In genomic region chr14:35331605-35332516, GRCh38 we compare ENCODE assay signal across 9 cellular contexts. TPM values are rescaled to one million over a fixed set of nuclear protein-coding genes. Genes with fewer than 3 reads are reported as not detected.
DNase-seq lines count a peak whose midpoint lies in the region; ATAC-seq and TF ChIP-seq lines count a peak whose summit lies in the region.
"Had no signal": no experiment of that assay in that cellular context is flagged by ENCODE, and none has a peak within 500 bp of the region (broad histone marks: within the 10 kb centered on the region; RNA-seq: fewer than 3 reads in every experiment).

No MANE protein-coding gene starts in this region.

- H3K4me1 ChIP-seq in HCT116 (ENCODE audit: control insufficient read depth in 1 of 2, insufficient read depth in 2 of 2, low read length in 2 of 2) (peaks cover 53 to 54% of the 10 kb centered on the region in 2 experiments), RWPE2 (ENCODE audit: insufficient read depth, poor library complexity, severe bottlenecking) (peaks cover 43% of the 10 kb centered on the region)

- H3K4me3 ChIP-seq in HCT116 (replicated peaks in 1 of 2; ENCODE audit: low read depth in 1 of 2, low read length in 2 of 2) (peak overlapping the region in 1 of 2 experiments; percentile 21; a peak in 2 of 4 replicates), RWPE2 (ENCODE audit: severe bottlenecking) (no peak overlapping the region), fibroblast of villous mesenchyme (ENCODE audit: low read depth, low read length) (no peak overlapping the region)
- H3K4me3 ChIP-seq: thoracic aorta had no signal

- no peaks in the 10 kb centered on the region for H3K79me2 ChIP-seq in HCT116 (ENCODE audit: insufficient read depth, low read length)

- H3K27ac ChIP-seq in HCT116 (ENCODE audit: low read depth, low read length) = peak overlapping the region; percentile 42
- peak overlapping the region; percentile 83 for H3K27ac ChIP-seq in RWPE2 (ENCODE audit: poor library complexity, severe bottlenecking)
- H3K27ac ChIP-seq: thoracic aorta had no signal

- CTCF ChIA-PET in HCT116 (lab: Charles Lee) = no interaction called here

- no peaks in the 10 kb centered on the region for H3K36me3 ChIP-seq in HCT116 (ENCODE audit: control insufficient read depth in 1 of 2, insufficient read depth in 2 of 2, low read length in 2 of 2)
- H3K36me3 ChIP-seq in RWPE2 (ENCODE audit: low read depth) = no peaks in the 10 kb centered on the region
- H3K36me3 ChIP-seq: thoracic aorta had no signal

- peak overlapping the region; percentile 6 to 55 for H3K4me3 Mint-ChIP-seq in stimulated activated naive B cell treated with anti-CD40 and anti-IgM and Interleukin-4, amounts not matched to agents 10 μg/mL and 1 μg/mL and 100 μg/mL, for 72 hours

- no peaks in the 10 kb centered on the region for H4K20me1 ChIP-seq in HCT116 (ENCODE audit: insufficient read depth)

- no peaks in the 10 kb centered on the region for H3K36me3 Mint-ChIP-seq in stimulated activated naive B cell treated with anti-CD40 and anti-IgM and Interleukin-4, amounts not matched to agents 10 μg/mL and 1 μg/mL and 100 μg/mL, for 72 hours

- no peaks in the 10 kb centered on the region for H3K27me3 Mint-ChIP-seq in stimulated activated naive B cell treated with anti-CD40 and anti-IgM and Interleukin-4, amounts not matched to agents 10 μg/mL and 1 μg/mL and 100 μg/mL, for 72 hours

- peak overlapping the region; percentile 44 for H3K27ac Mint-ChIP-seq in stimulated activated naive B cell treated with anti-CD40 and anti-IgM and Interleukin-4, amounts not matched to agents 10 μg/mL and 1 μg/mL and 100 μg/mL, for 72 hours

- H3K9me2 ChIP-seq in HCT116 (ENCODE audit: insufficient read depth) = no peaks in the 10 kb centered on the region

- peak overlapping the region; percentile 91 for H2AFZ ChIP-seq in HCT116 (ENCODE audit: low read depth, low read length, poor library complexity, severe bottlenecking)

- ATAC-seq in HCT116 (peak; percentile 62), RWPE2 (ENCODE audit: low read depth) (peak; percentile 58)
- peak; percentile 62 to 71 for ATAC-seq in stimulated activated naive B cell treated with anti-CD40 and anti-IgM and Interleukin-4, amounts not matched to agents 10 μg/mL and 1 μg/mL and 100 μg/mL, for 72 hours (replicated peaks)

- POLR2A ChIA-PET in HCT116 (lab: Charles Lee) = interaction anchor here (0.6 to 1.4 kb wide), 2 partner anchors 9 to 10 kb away, joined by 3 to 4 read pairs; no protein-coding TSS in a partner anchor

- RAD21 ChIA-PET in HCT116 (lab: Charles Lee; ENCODE audit: low non-redundant PET in 1 of 2, low total read pairs in 2 of 2, uncharacterized antibody in 2 of 2, unreplicated experiment in 2 of 2) = no interaction called here

- peaks cover 26 to 39% of the 10 kb centered on the region in 2 donors for H3K4me1 Mint-ChIP-seq in stimulated activated naive B cell treated with anti-CD40 and anti-IgM and Interleukin-4, amounts not matched to agents 10 μg/mL and 1 μg/mL and 100 μg/mL, for 72 hours

- TF ChIP-seq CTCF in HCT116 (IDR thresholded peaks at IDR 0.05 in 2 of 3, conservative IDR thresholded peaks at IDR 0.05 in 1 of 3; ENCODE audit: borderline replicate concordance in 1 of 3, insufficient read depth in 1 of 3, low read depth in 2 of 3, low read length in 2 of 3) (no peak), RWPE2 (IDR thresholded peaks at IDR 0.05; ENCODE audit: poor library complexity, severe bottlenecking) (no peak), fibroblast of villous mesenchyme (IDR thresholded peaks at IDR 0.05; ENCODE audit: insufficient read depth, low read depth, low read length) (no peak)

- H3K9me3 ChIP-seq in HCT116 (ENCODE audit: control insufficient read depth in 1 of 2, insufficient read depth in 1 of 2, low read depth in 1 of 2, low read length in 2 of 2) (no peaks in the 10 kb centered on the region), RWPE2 (ENCODE audit: severe bottlenecking) (no peaks in the 10 kb centered on the region)
- H3K9me3 ChIP-seq: thoracic aorta had no signal

- DNase-seq in EL (peak; percentile 55), HCT116 (ENCODE audit: low read depth, low spot score) (peak; percentile 49), RWPE2 (ENCODE audit: low spot score) (peak; percentile 84), fibroblast of villous mesenchyme (ENCODE audit: low read depth) (peak; percentile 75), activated gamma-delta T cell (lab: John Stamatoyannopoulos, UW) (no peak), NCI-H1694 treated with DMSO at 0.1 percent for 48 hours (lab: John Stamatoyannopoulos, UW) (no peak), cortex of kidney (lab: John Stamatoyannopoulos, UW) (no peak)
- DNase-seq in stimulated activated naive B cell treated with anti-CD40 and anti-IgM and Interleukin-4, amounts not matched to agents 10 μg/mL and 1 μg/mL and 100 μg/mL, for 72 hours = peak; percentile 41

- H3K4me2 ChIP-seq in HCT116 (ENCODE audit: low read length) = peak overlapping the region; percentile 69

- H3K9me3 Mint-ChIP-seq in stimulated activated naive B cell treated with anti-CD40 and anti-IgM and Interleukin-4, amounts not matched to agents 10 μg/mL and 1 μg/mL and 100 μg/mL, for 72 hours = no peaks in the 10 kb centered on the region

- peak overlapping the region; percentile 47 for H3K9ac ChIP-seq in HCT116 (ENCODE audit: low read length)

- TF ChIP-seq RAD21 in HCT116 (IDR thresholded peaks at IDR 0.05; ENCODE audit: low read depth) = peak; percentile 19; the same call in 1 of the 2 replicates

- no TSS peak for BruUV-seq in HCT116 (replicated peaks; lab: Mats Ljungman, UMichigan)

- intact Hi-C loops in HCT116 (cut with micrococcal nuclease) = loop anchor here (5.0 kb wide), 1 partner anchor 70 kb away; the partner anchor contains the start of gene NFKBIA

- no peaks in the 10 kb centered on the region for H3K27me3 ChIP-seq in HCT116 (ENCODE audit: insufficient read depth, low read length)
- no peaks in the 10 kb centered on the region for H3K27me3 ChIP-seq in RWPE2 (ENCODE audit: insufficient read depth, poor library complexity, severe bottlenecking)

- TF ChIP-seq POLR2A in HCT116 (IDR thresholded peaks at IDR 0.05; ENCODE audit: borderline replicate concordance, extremely low read depth, insufficient read depth, insufficient read length) = no peak

TF ChIP-seq in HCT116, 20 proteins besides CTCF, POLR2A, EP300 and RAD21 (continues in another document):
- TF ChIP-seq EZH2phosphoT487 (IDR thresholded peaks at IDR 0.05; ENCODE audit: borderline replicate concordance) = no peak
- TF ChIP-seq SP1 (IDR thresholded peaks at IDR 0.05; ENCODE audit: low read depth) = peak; percentile 91
- peak; percentile 87; the same call in 1 of the 2 replicates for TF ChIP-seq CBX3 (IDR thresholded peaks at IDR 0.05; ENCODE audit: low read depth)
- TF ChIP-seq SRF (IDR thresholded peaks at IDR 0.05; ENCODE audit: low read depth) = no peak
- peak; percentile 17; the same call in 1 of the 2 replicates for TF ChIP-seq FOSL1 (IDR thresholded peaks at IDR 0.05; ENCODE audit: low read depth)
- 0 out of 2 replicates have a peak, but pooled peaks have one; percentile 13 for TF ChIP-seq ZFX (IDR thresholded peaks at IDR 0.05)
- TF ChIP-seq ZNF274 (IDR thresholded peaks at IDR 0.05; ENCODE audit: low read depth, low read length) = no peak
- TF ChIP-seq, protein P1, sequence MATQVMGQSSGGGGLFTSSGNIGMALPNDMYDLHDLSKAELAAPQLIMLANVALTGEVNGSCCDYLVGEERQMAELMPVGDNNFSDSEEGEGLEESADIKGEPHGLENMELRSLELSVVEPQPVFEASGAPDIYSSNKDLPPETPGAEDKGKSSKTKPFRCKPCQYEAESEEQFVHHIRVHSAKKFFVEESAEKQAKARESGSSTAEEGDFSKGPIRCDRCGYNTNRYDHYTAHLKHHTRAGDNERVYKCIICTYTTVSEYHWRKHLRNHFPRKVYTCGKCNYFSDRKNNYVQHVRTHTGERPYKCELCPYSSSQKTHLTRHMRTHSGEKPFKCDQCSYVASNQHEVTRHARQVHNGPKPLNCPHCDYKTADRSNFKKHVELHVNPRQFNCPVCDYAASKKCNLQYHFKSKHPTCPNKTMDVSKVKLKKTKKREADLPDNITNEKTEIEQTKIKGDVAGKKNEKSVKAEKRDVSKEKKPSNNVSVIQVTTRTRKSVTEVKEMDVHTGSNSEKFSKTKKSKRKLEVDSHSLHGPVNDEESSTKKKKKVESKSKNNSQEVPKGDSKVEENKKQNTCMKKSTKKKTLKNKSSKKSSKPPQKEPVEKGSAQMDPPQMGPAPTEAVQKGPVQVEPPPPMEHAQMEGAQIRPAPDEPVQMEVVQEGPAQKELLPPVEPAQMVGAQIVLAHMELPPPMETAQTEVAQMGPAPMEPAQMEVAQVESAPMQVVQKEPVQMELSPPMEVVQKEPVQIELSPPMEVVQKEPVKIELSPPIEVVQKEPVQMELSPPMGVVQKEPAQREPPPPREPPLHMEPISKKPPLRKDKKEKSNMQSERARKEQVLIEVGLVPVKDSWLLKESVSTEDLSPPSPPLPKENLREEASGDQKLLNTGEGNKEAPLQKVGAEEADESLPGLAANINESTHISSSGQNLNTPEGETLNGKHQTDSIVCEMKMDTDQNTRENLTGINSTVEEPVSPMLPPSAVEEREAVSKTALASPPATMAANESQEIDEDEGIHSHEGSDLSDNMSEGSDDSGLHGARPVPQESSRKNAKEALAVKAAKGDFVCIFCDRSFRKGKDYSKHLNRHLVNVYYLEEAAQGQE (IDR thresholded peaks at IDR 0.05; ENCODE audit: low read depth) = no peak
- TF ChIP-seq ATF3 (IDR thresholded peaks at IDR 0.05) = no peak
- TF ChIP-seq ELF1 (IDR thresholded peaks at IDR 0.05; ENCODE audit: borderline replicate concordance, low read depth) = no peak; the same call in 1 of the 2 replicates
- TF ChIP-seq SIN3A (IDR thresholded peaks at IDR 0.05; ENCODE audit: low read depth) = no peak; the same call in 1 of the 2 replicates
- 0 out of 2 replicates have a peak, but pooled peaks have one; percentile 35 for TF ChIP-seq POLR2AphosphoS5 (IDR thresholded peaks at IDR 0.05; ENCODE audit: low read depth, low read length)
- no peak for TF ChIP-seq EZH2 (IDR thresholded peaks at IDR 0.05)

RNA-seq across cellular contexts. Expression of gene PSMA6, which starts 39.7 kb away (rescaled TPM):
- total RNA-seq in HCT116 (2021; ENCODE audit: unreplicated experiment) (194 TPM), fibroblast of villous mesenchyme (217 and 256 TPM in 2 replicates)
- polyA plus RNA-seq in HCT116 (2012) = 131 and 160 TPM in 2 replicates

Comparison
In these comparisons a context has a peak if more than half of its experiments do, and no peak if none do; other contexts are left out.
1. DNase-seq: peak in EL (single experiment), HCT116 (single experiment), RWPE2 (single experiment), fibroblast of villous mesenchyme (single experiment) and stimulated activated naive B cell treated with anti-CD40 and anti-IgM and Interleukin-4, amounts not matched to agents 10 μg/mL and 1 μg/mL and 100 μg/mL, for 72 hours (single experiment); none in activated gamma-delta T cell (single experiment), NCI-H1694 treated with DMSO at 0.1 percent for 48 hours (single experiment) and cortex of kidney (single experiment).
2. Peak in every context shown above with its lines, with median percentiles within 50 percentile points of each other: ATAC-seq.